Comparison of ENCODE assay signal across 2 cellular contexts in the genomic region with DNA sequence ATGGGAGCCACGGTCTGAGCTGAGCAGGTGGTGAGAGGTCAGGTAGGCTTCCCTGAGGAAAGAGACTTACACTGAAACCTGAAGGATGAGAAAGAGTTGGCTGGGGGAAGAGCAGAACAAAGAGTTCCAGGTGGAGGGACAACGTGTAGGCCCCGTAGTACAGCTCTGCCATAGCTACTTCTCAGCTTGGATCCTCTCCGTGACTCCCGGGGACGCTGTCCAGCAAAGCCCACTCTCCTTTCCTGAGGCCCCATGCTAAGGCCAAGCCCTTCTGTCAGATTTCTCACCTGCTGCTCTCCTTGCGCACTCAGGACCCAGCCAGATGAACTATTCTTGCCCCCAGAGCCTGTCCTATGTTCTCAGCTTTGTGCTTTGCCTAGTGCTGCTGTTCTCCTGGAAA.
A peak's percentile ranks its signal among the peaks of the same experiment; 100 is the strongest.
TF ChIP-seq lines count a peak whose summit lies in the region.

No MANE protein-coding gene starts in this region.

TF ChIP-seq in K562, 482 proteins besides CTCF, POLR2A, EP300 and RAD21 (continues in another document):
- no peak for TF ChIP-seq POLR2B (IDR thresholded peaks at IDR 0.05; ENCODE audit: low read depth, partially characterized antibody)
- TF ChIP-seq ZNF311 (CRISPR knock-in tag; IDR thresholded peaks at IDR 0.05), result no peak
- no peak for TF ChIP-seq ZC3H4 (CRISPR knock-in tag; IDR thresholded peaks at IDR 0.05; ENCODE audit: borderline replicate concordance)
- TF ChIP-seq CBX3 (IDR thresholded peaks at IDR 0.05; ENCODE audit: borderline replicate concordance in 1 of 2, low read length in 2 of 2), result no peak
- TF ChIP-seq, protein P1, sequence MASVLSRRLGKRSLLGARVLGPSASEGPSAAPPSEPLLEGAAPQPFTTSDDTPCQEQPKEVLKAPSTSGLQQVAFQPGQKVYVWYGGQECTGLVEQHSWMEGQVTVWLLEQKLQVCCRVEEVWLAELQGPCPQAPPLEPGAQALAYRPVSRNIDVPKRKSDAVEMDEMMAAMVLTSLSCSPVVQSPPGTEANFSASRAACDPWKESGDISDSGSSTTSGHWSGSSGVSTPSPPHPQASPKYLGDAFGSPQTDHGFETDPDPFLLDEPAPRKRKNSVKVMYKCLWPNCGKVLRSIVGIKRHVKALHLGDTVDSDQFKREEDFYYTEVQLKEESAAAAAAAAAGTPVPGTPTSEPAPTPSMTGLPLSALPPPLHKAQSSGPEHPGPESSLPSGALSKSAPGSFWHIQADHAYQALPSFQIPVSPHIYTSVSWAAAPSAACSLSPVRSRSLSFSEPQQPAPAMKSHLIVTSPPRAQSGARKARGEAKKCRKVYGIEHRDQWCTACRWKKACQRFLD (CRISPR knock-in tag; IDR thresholded peaks at IDR 0.05), result no peak
- TF ChIP-seq ZNF282 (CRISPR knock-in tag; IDR thresholded peaks at IDR 0.05), result no peak
- no peak for TF ChIP-seq NEUROD1 (IDR thresholded peaks at IDR 0.05; ENCODE audit: borderline replicate concordance, low read depth, low read length, partially characterized antibody)
- no peak for TF ChIP-seq NCOA6 (IDR thresholded peaks at IDR 0.05)
- TF ChIP-seq, protein P2, sequence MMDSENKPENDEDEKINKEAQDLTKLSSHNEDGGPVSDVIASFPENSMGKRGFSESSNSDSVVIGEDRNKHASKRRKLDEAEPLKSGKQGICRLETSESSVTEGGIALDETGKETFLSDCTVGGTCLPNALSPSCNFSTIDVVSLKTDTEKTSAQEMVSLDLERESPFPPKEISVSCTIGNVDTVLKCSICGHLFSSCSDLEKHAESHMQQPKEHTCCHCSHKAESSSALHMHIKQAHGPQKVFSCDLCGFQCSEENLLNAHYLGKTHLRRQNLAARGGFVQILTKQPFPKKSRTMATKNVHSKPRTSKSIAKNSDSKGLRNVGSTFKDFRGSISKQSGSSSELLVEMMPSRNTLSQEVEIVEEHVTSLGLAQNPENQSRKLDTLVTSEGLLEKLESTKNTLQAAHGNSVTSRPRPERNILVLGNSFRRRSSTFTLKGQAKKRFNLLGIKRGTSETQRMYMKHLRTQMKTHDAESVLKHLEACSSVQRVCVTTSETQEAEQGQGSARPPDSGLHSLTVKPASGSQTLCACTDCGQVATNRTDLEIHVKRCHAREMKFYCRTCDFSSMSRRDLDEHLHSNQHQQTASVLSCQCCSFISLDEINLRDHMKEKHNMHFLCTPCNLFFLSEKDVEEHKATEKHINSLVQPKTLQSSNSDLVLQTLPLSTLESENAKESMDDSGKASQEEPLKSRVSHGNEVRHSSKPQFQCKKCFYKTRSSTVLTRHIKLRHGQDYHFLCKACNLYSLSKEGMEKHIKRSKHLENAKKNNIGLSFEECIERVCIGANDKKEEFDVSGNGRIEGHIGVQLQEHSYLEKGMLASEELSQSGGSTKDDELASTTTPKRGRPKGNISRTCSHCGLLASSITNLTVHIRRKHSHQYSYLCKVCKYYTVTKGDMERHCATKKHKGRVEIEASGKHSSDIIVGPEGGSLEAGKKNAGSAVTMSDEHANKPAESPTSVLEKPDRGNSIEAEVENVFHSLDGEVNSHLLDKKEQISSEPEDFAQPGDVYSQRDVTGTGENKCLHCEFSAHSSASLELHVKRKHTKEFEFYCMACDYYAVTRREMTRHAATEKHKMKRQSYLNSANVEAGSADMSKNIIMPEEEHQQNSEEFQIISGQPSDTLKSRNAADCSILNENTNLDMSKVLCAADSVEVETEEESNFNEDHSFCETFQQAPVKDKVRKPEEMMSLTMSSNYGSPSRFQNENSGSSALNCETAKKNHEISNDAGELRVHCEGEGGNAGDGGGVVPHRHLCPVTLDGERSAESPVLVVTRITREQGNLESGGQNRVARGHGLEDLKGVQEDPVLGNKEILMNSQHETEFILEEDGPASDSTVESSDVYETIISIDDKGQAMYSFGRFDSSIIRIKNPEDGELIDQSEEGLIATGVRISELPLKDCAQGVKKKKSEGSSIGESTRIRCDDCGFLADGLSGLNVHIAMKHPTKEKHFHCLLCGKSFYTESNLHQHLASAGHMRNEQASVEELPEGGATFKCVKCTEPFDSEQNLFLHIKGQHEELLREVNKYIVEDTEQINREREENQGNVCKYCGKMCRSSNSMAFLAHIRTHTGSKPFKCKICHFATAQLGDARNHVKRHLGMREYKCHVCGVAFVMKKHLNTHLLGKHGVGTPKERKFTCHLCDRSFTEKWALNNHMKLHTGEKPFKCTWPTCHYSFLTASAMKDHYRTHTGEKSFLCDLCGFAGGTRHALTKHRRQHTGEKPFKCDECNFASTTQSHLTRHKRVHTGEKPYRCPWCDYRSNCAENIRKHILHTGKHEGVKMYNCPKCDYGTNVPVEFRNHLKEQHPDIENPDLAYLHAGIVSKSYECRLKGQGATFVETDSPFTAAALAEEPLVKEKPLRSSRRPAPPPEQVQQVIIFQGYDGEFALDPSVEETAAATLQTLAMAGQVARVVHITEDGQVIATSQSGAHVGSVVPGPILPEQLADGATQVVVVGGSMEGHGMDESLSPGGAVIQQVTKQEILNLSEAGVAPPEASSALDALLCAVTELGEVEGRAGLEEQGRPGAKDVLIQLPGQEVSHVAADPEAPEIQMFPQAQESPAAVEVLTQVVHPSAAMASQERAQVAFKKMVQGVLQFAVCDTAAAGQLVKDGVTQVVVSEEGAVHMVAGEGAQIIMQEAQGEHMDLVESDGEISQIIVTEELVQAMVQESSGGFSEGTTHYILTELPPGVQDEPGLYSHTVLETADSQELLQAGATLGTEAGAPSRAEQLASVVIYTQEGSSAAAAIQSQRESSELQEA (IDR thresholded peaks at IDR 0.05; ENCODE audit: low read depth), result no peak
- TF ChIP-seq, protein P3, sequence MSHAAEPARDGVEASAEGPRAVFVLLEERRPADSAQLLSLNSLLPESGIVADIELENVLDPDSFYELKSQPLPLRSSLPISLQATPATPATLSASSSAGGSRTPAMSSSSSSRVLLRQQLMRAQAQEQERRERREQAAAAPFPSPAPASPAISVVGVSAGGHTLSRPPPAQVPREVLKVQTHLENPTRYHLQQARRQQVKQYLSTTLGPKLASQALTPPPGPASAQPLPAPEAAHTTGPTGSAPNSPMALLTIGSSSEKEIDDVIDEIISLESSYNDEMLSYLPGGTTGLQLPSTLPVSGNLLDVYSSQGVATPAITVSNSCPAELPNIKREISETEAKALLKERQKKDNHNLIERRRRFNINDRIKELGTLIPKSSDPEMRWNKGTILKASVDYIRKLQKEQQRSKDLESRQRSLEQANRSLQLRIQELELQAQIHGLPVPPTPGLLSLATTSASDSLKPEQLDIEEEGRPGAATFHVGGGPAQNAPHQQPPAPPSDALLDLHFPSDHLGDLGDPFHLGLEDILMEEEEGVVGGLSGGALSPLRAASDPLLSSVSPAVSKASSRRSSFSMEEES (CRISPR knock-in tag; IDR thresholded peaks at IDR 0.05), result no peak
- no peak for TF ChIP-seq EZH2 (IDR thresholded peaks at IDR 0.05; ENCODE audit: borderline replicate concordance, low read depth, low read length)

TF ChIP-seq in HepG2, 621 proteins besides CTCF, POLR2A, EP300 and RAD21:
- no peak for TF ChIP-seq YEATS4 (CRISPR knock-in tag; IDR thresholded peaks at IDR 0.05; ENCODE audit: borderline replicate concordance)
- TF ChIP-seq, protein P4, sequence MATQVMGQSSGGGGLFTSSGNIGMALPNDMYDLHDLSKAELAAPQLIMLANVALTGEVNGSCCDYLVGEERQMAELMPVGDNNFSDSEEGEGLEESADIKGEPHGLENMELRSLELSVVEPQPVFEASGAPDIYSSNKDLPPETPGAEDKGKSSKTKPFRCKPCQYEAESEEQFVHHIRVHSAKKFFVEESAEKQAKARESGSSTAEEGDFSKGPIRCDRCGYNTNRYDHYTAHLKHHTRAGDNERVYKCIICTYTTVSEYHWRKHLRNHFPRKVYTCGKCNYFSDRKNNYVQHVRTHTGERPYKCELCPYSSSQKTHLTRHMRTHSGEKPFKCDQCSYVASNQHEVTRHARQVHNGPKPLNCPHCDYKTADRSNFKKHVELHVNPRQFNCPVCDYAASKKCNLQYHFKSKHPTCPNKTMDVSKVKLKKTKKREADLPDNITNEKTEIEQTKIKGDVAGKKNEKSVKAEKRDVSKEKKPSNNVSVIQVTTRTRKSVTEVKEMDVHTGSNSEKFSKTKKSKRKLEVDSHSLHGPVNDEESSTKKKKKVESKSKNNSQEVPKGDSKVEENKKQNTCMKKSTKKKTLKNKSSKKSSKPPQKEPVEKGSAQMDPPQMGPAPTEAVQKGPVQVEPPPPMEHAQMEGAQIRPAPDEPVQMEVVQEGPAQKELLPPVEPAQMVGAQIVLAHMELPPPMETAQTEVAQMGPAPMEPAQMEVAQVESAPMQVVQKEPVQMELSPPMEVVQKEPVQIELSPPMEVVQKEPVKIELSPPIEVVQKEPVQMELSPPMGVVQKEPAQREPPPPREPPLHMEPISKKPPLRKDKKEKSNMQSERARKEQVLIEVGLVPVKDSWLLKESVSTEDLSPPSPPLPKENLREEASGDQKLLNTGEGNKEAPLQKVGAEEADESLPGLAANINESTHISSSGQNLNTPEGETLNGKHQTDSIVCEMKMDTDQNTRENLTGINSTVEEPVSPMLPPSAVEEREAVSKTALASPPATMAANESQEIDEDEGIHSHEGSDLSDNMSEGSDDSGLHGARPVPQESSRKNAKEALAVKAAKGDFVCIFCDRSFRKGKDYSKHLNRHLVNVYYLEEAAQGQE (IDR thresholded peaks at IDR 0.05; ENCODE audit: borderline replicate concordance in 1 of 2, low read depth in 1 of 2, low read length in 2 of 2), result peak; percentile 28 to 76
